8 cellular contexts compared by ENCODE assay signal in genomic region chr2:173402405-173402974, GRCh38. TPM values are rescaled to one million over a fixed set of nuclear protein-coding genes. Genes with fewer than 3 reads are reported as not detected.
DNase-seq lines count a peak whose midpoint lies in the region; ATAC-seq and TF ChIP-seq lines count a peak whose summit lies in the region.

No MANE protein-coding gene starts in this region.

- no peak overlapping the region for H3K27ac ChIP-seq in PC-3 (ENCODE audit: low read length)

- peaks cover 73% of the 10 kb centered on the region for H3K27me3 Mint-ChIP-seq in activated T-cell treated with anti-CD3 and anti-CD28 coated beads, Interleukin-2, amount 50 U/mL, for 24 hours
- peaks cover 18% of the 10 kb centered on the region for H3K27me3 Mint-ChIP-seq in nephron progenitor cell (ENCODE audit: low read depth, poor library complexity)

- DNase-seq in ACHN (peak; percentile 92), PC-3 (peak; percentile 92), fibroblast of peridontal ligament (ENCODE audit: extremely low read depth) (peak; percentile 94), nephron progenitor cell (peak; percentile 87)
- DNase-seq in Jurkat, Clone E6-1 (ENCODE audit: low read depth, low spot score) = peak; percentile 62
- peak; percentile 76 for DNase-seq in activated T-cell treated with anti-CD3 and anti-CD28 coated beads, Interleukin-2, amount 50 U/mL, for 24 hours
- peak; percentile 52 for DNase-seq in stimulated activated naive CD4-positive, alpha-beta T cell treated with Interleukin-2 at 50 U/mL for 16 hours (lab: John Stamatoyannopoulos, UW)

- no peaks in the 10 kb centered on the region for H3K9me3 ChIP-seq in PC-3 (ENCODE audit: low read length)

- H3K9ac ChIP-seq in PC-3 (ENCODE audit: low read length) = no peak overlapping the region

- POLR2A ChIA-PET in PC-3 (lab: Charles Lee; ENCODE audit: unreplicated experiment) = interaction anchor here (0.5 kb wide), 1 partner anchor 251 kb away, joined by 4 read pairs; no protein-coding TSS in a partner anchor

- H3K27me3 ChIP-seq in PC-3 (ENCODE audit: low read length) = no peaks in the 10 kb centered on the region

- H4K20me1 ChIP-seq in PC-3 (ENCODE audit: low read length) = no peaks in the 10 kb centered on the region

- CTCF ChIA-PET in PC-3 (lab: Charles Lee) = interaction anchor here (1.1 to 2.9 kb wide), 3 partner anchors 46 to 165 kb away, joined by 5 to 28 read pairs (median 5); no protein-coding TSS in a partner anchor

- TF ChIP-seq CTCF in PC-3 (conservative IDR thresholded peaks at IDR 0.05; ENCODE audit: low read depth, low read length) = peak; percentile 93
- TF ChIP-seq CTCF in nephron progenitor cell (IDR thresholded peaks at IDR 0.05) = peak; percentile 81

- no peak overlapping the region for H3K27ac Mint-ChIP-seq in activated T-cell treated with anti-CD3 and anti-CD28 coated beads, Interleukin-2, amount 50 U/mL, for 24 hours
- H3K27ac Mint-ChIP-seq in nephron progenitor cell = no peak overlapping the region

- BruUV-seq in PC-3 (replicated peaks; lab: Mats Ljungman, UMichigan) = no TSS peak

- intact Hi-C loops in PC-3 (cut with micrococcal nuclease) = loop anchor here (1.0 to 5.0 kb wide), 7 partner anchors 47 to 942 kb away; no protein-coding TSS in a partner anchor

- H3F3A ChIP-seq in PC-3 (ENCODE audit: low read length, unreplicated experiment) = no peaks in the 10 kb centered on the region

- no peak overlapping the region for H3K4me3 Mint-ChIP-seq in activated T-cell treated with anti-CD3 and anti-CD28 coated beads, Interleukin-2, amount 50 U/mL, for 24 hours
- H3K4me3 Mint-ChIP-seq in nephron progenitor cell = peak overlapping the region; percentile 82

- H3K36me3 ChIP-seq in PC-3 (ENCODE audit: low read depth, low read length) = no peaks in the 10 kb centered on the region

- peak overlapping the region; percentile 97 for H3K4me2 ChIP-seq in PC-3 (ENCODE audit: low read length)

- peaks cover 5% of the 10 kb centered on the region for H3K4me1 Mint-ChIP-seq in activated T-cell treated with anti-CD3 and anti-CD28 coated beads, Interleukin-2, amount 50 U/mL, for 24 hours (ENCODE audit: low read depth)
- H3K4me1 Mint-ChIP-seq in nephron progenitor cell = peaks cover 47% of the 10 kb centered on the region

- peak overlapping the region; percentile 88 for H2AFZ ChIP-seq in PC-3 (ENCODE audit: low read length)

- no peaks in the 10 kb centered on the region for H3K36me3 Mint-ChIP-seq in activated T-cell treated with anti-CD3 and anti-CD28 coated beads, Interleukin-2, amount 50 U/mL, for 24 hours (ENCODE audit: low read depth)
- H3K36me3 Mint-ChIP-seq in nephron progenitor cell (ENCODE audit: low read depth) = no peaks in the 10 kb centered on the region

- H3K79me2 ChIP-seq in PC-3 (ENCODE audit: low read length) = no peaks in the 10 kb centered on the region

- in situ Hi-C loops in ACHN (cut with HindIII; ENCODE audit: low pct_ligation_motif_present, low pct_unique_long_range_greater_than_20kb, low sequenced_read_pairs) = no loop called here

- no peak overlapping the region for H3K4me3 ChIP-seq in Jurkat, Clone E6-1 (ENCODE audit: low read length)
- H3K4me3 ChIP-seq in PC-3 (ENCODE audit: low read length) = peak overlapping the region; percentile 74

- H3K4me1 ChIP-seq in PC-3 (ENCODE audit: insufficient read depth, low read length) = peaks cover 16% of the 10 kb centered on the region

- ATAC-seq in GM19023 (IDR thresholded peaks at IDR 0.05; ENCODE audit: unreplicated experiment) (peak; percentile 87), PC-3 (peak; percentile 93)

- no peaks in the 10 kb centered on the region for H3K9me2 ChIP-seq in PC-3 (replicated peaks; ENCODE audit: low read length)

- no peaks in the 10 kb centered on the region for H3K9me3 Mint-ChIP-seq in activated T-cell treated with anti-CD3 and anti-CD28 coated beads, Interleukin-2, amount 50 U/mL, for 24 hours
- H3K9me3 Mint-ChIP-seq in nephron progenitor cell = no peaks in the 10 kb centered on the region

RNA-seq across cellular contexts. Expression of gene CDCA7, which starts 47.8 kb away (rescaled TPM):
- polyA plus RNA-seq in Jurkat, Clone E6-1 (2012; ENCODE audit: insufficient read depth, insufficient read length) = 176 TPM
- 29.3 and 36.4 TPM in 2 replicates for total RNA-seq in PC-3 (2014; rRNA removed)
